In the genomic region with DNA sequence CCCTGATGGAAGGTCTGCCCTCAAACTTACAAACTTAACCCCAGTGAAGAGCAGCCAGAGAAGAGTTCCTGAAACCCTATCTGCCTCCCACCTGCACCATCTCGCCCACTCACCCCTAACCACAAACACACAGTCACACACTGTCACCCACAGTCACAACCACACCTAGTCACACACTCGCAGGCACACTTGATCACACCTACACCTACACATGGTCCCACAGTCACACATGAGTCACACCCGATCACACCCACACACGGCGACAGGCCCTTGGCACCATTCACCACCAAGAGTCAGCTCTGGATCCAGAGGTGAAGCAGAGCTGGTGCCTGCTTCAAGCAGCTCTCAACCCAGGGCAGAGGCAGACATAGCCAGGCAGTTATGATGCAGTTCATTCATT, we compare ENCODE assay signal across 13 cellular contexts. TPM values are rescaled to one million over a fixed set of nuclear protein-coding genes. Genes with fewer than 3 reads are reported as not detected.
DNase-seq lines count a peak whose midpoint lies in the region; ATAC-seq and TF ChIP-seq lines count a peak whose summit lies in the region.
"Had no signal": no experiment of that assay in that cellular context is flagged by ENCODE, and none has a peak within 500 bp of the region (broad histone marks: within the 10 kb centered on the region; RNA-seq: fewer than 3 reads in every experiment).

No MANE protein-coding gene starts in this region.

- H4K20me1 ChIP-seq in GM23338 (replicated peaks; ENCODE audit: insufficient read depth) = no peaks in the 10 kb centered on the region

- no peak for TF ChIP-seq POLR2A in suprapubic skin (IDR thresholded peaks at IDR 0.05)

- H3K27me3 Mint-ChIP-seq in activated CD4-positive, alpha-beta memory T cell treated with anti-CD3 and anti-CD28 coated beads, Interleukin-2, amount 10 ng/mL, durations not matched to agents 7 days and 5 days = no peaks in the 10 kb centered on the region
- peaks cover 5% of the 10 kb centered on the region for H3K27me3 Mint-ChIP-seq in GM23338 (ENCODE audit: insufficient read depth, low read depth, poor library complexity)

- TF ChIP-seq CTCF in epithelial cell of esophagus (IDR thresholded peaks at IDR 0.05; ENCODE audit: insufficient read depth, low read depth, low read length, missing control alignments) = no peak
- no peak for TF ChIP-seq CTCF in GM23338 (conservative IDR thresholded peaks at IDR 0.05; ENCODE audit: low read depth in 2 of 2)
- TF ChIP-seq CTCF in suprapubic skin (IDR thresholded peaks at IDR 0.05) = no peak

- H3K36me3 Mint-ChIP-seq in activated CD4-positive, alpha-beta memory T cell treated with anti-CD3 and anti-CD28 coated beads, Interleukin-2, amount 10 ng/mL, durations not matched to agents 7 days and 5 days (ENCODE audit: low read depth) = peaks cover 24% of the 10 kb centered on the region
- peaks cover 8% of the 10 kb centered on the region; the same call in 2 of the 3 replicates for H3K36me3 Mint-ChIP-seq in GM23338 (ENCODE audit: low read depth)

- 0 out of 2 replicates have a peak, but pooled peaks cover 2% of the 10 kb centered on the region for H3F3A ChIP-seq in GM23338 (replicated peaks; ENCODE audit: low read depth)

- H3K36me3 ChIP-seq in GM23338 (ENCODE audit: insufficient read depth) = no peaks in the 10 kb centered on the region
- peaks cover 38% of the 10 kb centered on the region for H3K36me3 ChIP-seq in suprapubic skin

- ATAC-seq in GM18867 (IDR thresholded peaks at IDR 0.05; ENCODE audit: unreplicated experiment) = peak; percentile 52
- ATAC-seq in GM23338 = no peak
- ATAC-seq in HG02973 (IDR thresholded peaks at IDR 0.05; ENCODE audit: unreplicated experiment) = no peak

- no peak overlapping the region for H2AFZ ChIP-seq in GM23338

- H3K4me3 ChIP-seq in epithelial cell of esophagus (ENCODE audit: low read length) (no peak overlapping the region), GM23338 (no peak overlapping the region), suprapubic skin (no peak overlapping the region)
- H3K4me3 ChIP-seq: SK-N-MC, tibial artery had no signal

- 56% methylated on average over 5 of the region's 5 CpGs for WGBS in suprapubic skin

- H3K9me3 Mint-ChIP-seq in activated CD4-positive, alpha-beta memory T cell treated with anti-CD3 and anti-CD28 coated beads, Interleukin-2, amount 10 ng/mL, durations not matched to agents 7 days and 5 days = no peaks in the 10 kb centered on the region
- H3K9me3 Mint-ChIP-seq in GM23338 = no peaks in the 10 kb centered on the region

- peak; percentile 47 for DNase-seq in activated CD4-positive, alpha-beta memory T cell treated with anti-CD3 and anti-CD28 coated beads, Interleukin-2, amount 10 ng/mL, durations not matched to agents 7 days and 5 days
- DNase-seq in epithelial cell of esophagus (ENCODE audit: low read depth) (peak; percentile 65), GM23338 (ENCODE audit: low spot score) (no peak), suprapubic skin (ENCODE audit: low spot score in 2 of 2) (no peak), NCI-H1436 (lab: John Stamatoyannopoulos, UW) (no peak)
- DNase-seq in stimulated activated CD4-positive, alpha-beta T cell treated with anti-CD3 and anti-CD28 coated beads, TNF-alpha, amount 100 ng/mL, for 1 hour (ENCODE audit: low read depth in 3 of 3, low spot score in 1 of 3) = peak in 2 of 3 donors; percentile 37 to 69
- DNase-seq: HCEC 1CT, mesendoderm, tibial artery had no signal

- H3K4me1 Mint-ChIP-seq in activated CD4-positive, alpha-beta memory T cell treated with anti-CD3 and anti-CD28 coated beads, Interleukin-2, amount 10 ng/mL, durations not matched to agents 7 days and 5 days = peaks cover 52% of the 10 kb centered on the region
- peaks cover 33% of the 10 kb centered on the region for H3K4me1 Mint-ChIP-seq in GM23338

- H3K9me2 ChIP-seq in GM23338 (ENCODE audit: insufficient read depth) = no peaks in the 10 kb centered on the region; the same call in 1 of the 2 replicates

- peak overlapping the region; percentile 28 for H3K27ac Mint-ChIP-seq in activated CD4-positive, alpha-beta memory T cell treated with anti-CD3 and anti-CD28 coated beads, Interleukin-2, amount 10 ng/mL, durations not matched to agents 7 days and 5 days
- no peak overlapping the region for H3K27ac Mint-ChIP-seq in GM23338

- peaks cover 33% of the 10 kb centered on the region for H3K79me2 ChIP-seq in GM23338 (replicated peaks; ENCODE audit: insufficient read depth)

- H3K4me3 Mint-ChIP-seq in activated CD4-positive, alpha-beta memory T cell treated with anti-CD3 and anti-CD28 coated beads, Interleukin-2, amount 10 ng/mL, durations not matched to agents 7 days and 5 days = no peak overlapping the region
- no peak overlapping the region for H3K4me3 Mint-ChIP-seq in GM23338

- H3K4me1 ChIP-seq in GM23338 (ENCODE audit: insufficient read depth) (peaks cover 7% of the 10 kb centered on the region; the same call in 1 of the 2 replicates), suprapubic skin (peaks cover 16% of the 10 kb centered on the region)

- CTCF ChIA-PET in activated CD4-positive, alpha-beta memory T cell treated with anti-CD3 and anti-CD28 coated beads, Interleukin-2, amount 10 ng/mL, durations not matched to agents 7 days and 5 days (lab: Charles Lee) = no interaction called here

- H3K9me3 ChIP-seq in suprapubic skin = no peaks in the 10 kb centered on the region
- H3K9me3 ChIP-seq: tibial artery had no signal

- H3K27ac ChIP-seq in GM23338 (ENCODE audit: low read depth) (no peak overlapping the region), suprapubic skin (no peak overlapping the region)
- H3K27ac ChIP-seq: SK-N-MC, tibial artery had no signal

- H3K4me2 ChIP-seq in GM23338 = no peak overlapping the region

- H3K27me3 ChIP-seq in GM23338 (ENCODE audit: insufficient read depth) (no peaks in the 10 kb centered on the region), suprapubic skin (no peaks in the 10 kb centered on the region)
- H3K27me3 ChIP-seq: tibial artery had no signal

- POLR2A ChIA-PET in activated CD4-positive, alpha-beta memory T cell treated with anti-CD3 and anti-CD28 coated beads, Interleukin-2, amount 10 ng/mL, durations not matched to agents 7 days and 5 days (lab: Charles Lee) = no interaction called here

- no peak for TF ChIP-seq EP300 in suprapubic skin (IDR thresholded peaks at IDR 0.05)

TF ChIP-seq in GM23338, 12 proteins besides CTCF, POLR2A, EP300 and RAD21:
- TF ChIP-seq JUNB (IDR thresholded peaks at IDR 0.05; ENCODE audit: unreplicated experiment) = no peak
- TF ChIP-seq STAT1 (IDR thresholded peaks at IDR 0.05; ENCODE audit: unreplicated experiment) = no peak
- TF ChIP-seq EZH2 (IDR thresholded peaks at IDR 0.05; ENCODE audit: low read depth, unreplicated experiment) = no peak

RNA-seq across cellular contexts. Expression of gene TSPAN17, which starts 6.1 kb away (rescaled TPM):
- total RNA-seq in activated CD4-positive, alpha-beta memory T cell treated with anti-CD3 and anti-CD28 coated beads, Interleukin-2, amount 10 ng/mL, durations not matched to agents 7 days and 5 days = 10 to 100 TPM; 33.3 to 33.4 TPM
- 51.0 and 52.1 TPM in 2 replicates for total RNA-seq in GM23338 (2014; rRNA removed; shearing (Covaris generic))
- polyA plus RNA-seq in GM23338 (2016; fragmentation: Nextera tagmentation; extraction: Ambion mirVana) = 11.7 TPM in 2 replicates
- 10 to 100 TPM; 14.6 to 22.3 (median 17.7) TPM for total RNA-seq in suprapubic skin

RNA-seq across cellular contexts. Expression of gene EIF4E1B, which starts 22.9 kb away (rescaled TPM):
- not detected for total RNA-seq in activated CD4-positive, alpha-beta memory T cell treated with anti-CD3 and anti-CD28 coated beads, Interleukin-2, amount 10 ng/mL, durations not matched to agents 7 days and 5 days
- 0.17 TPM in 1 of 2 replicates, not detected in the other for total RNA-seq in GM23338 (2014; rRNA removed; shearing (Covaris generic))
- 0.10 TPM in 1 of 2 replicates, not detected in the other for polyA plus RNA-seq in GM23338 (2016; fragmentation: Nextera tagmentation; extraction: Ambion mirVana)
- not detected for total RNA-seq in suprapubic skin
- total RNA-seq: LHCN-M2 had no signal

RNA-seq across cellular contexts. Expression of gene SNCB, which starts 23.1 kb away (rescaled TPM):
- total RNA-seq in activated CD4-positive, alpha-beta memory T cell treated with anti-CD3 and anti-CD28 coated beads, Interleukin-2, amount 10 ng/mL, durations not matched to agents 7 days and 5 days = not detected
- total RNA-seq in GM23338 (2014; rRNA removed; shearing (Covaris generic)) = 1.8 and 3.6 TPM in 2 replicates
- polyA plus RNA-seq in GM23338 (2016; fragmentation: Nextera tagmentation; extraction: Ambion mirVana) = 13.5 and 13.8 TPM in 2 replicates
- total RNA-seq in suprapubic skin = not detected

RNA-seq across cellular contexts. Expression of gene GPRIN1, which starts 43.4 kb away (rescaled TPM):
- 1 to 10 TPM; 3.7 to 4.2 TPM for total RNA-seq in activated CD4-positive, alpha-beta memory T cell treated with anti-CD3 and anti-CD28 coated beads, Interleukin-2, amount 10 ng/mL, durations not matched to agents 7 days and 5 days
- 11.7 and 14.6 TPM in 2 replicates for total RNA-seq in GM23338 (2014; rRNA removed; shearing (Covaris generic))
- polyA plus RNA-seq in GM23338 (2016; fragmentation: Nextera tagmentation; extraction: Ambion mirVana) = 3.8 and 4.4 TPM in 2 replicates
- total RNA-seq in suprapubic skin = 1 to 10 TPM in 3 of 4 donors, under 1 TPM in 1; 0.24 to 2.8 (median 1.5) TPM

Comparison
In these comparisons a context has a peak if more than half of its experiments do, and no peak if none do; other contexts are left out.
1. DNase-seq: peak in activated CD4-positive, alpha-beta memory T cell treated with anti-CD3 and anti-CD28 coated beads, Interleukin-2, amount 10 ng/mL, durations not matched to agents 7 days and 5 days (single experiment), epithelial cell of esophagus (single experiment) and stimulated activated CD4-positive, alpha-beta T cell treated with anti-CD3 and anti-CD28 coated beads, TNF-alpha, amount 100 ng/mL, for 1 hour (2 of 3); none in GM23338 (single experiment), suprapubic skin (0 of 2) and NCI-H1436 (single experiment).